8 cellular contexts compared by ENCODE assay signal in genomic region chr14:55160989-55161388, GRCh38. TPM values are rescaled to one million over a fixed set of nuclear protein-coding genes. Genes with fewer than 3 reads are reported as not detected.
DNase-seq lines count a peak whose midpoint lies in the region; ATAC-seq, FAIRE-seq and TF ChIP-seq lines count a peak whose summit lies in the region.

No MANE protein-coding gene starts in this region.

- no peaks in the 10 kb centered on the region for H3K9me3 Mint-ChIP-seq in activated CD4-positive, alpha-beta memory T cell treated with anti-CD3 and anti-CD28 coated beads for 36 hours

- no peak for ATAC-seq in GM19324 (IDR thresholded peaks at IDR 0.05; ENCODE audit: low FRiP score, unreplicated experiment)
- no peak for ATAC-seq in HG02610 (IDR thresholded peaks at IDR 0.05; ENCODE audit: unreplicated experiment)

- POLR2A ChIA-PET in RWPE1 (lab: Yijun Ruan, JAX; ENCODE audit: low non-redundant PET) = interaction anchor here (0.9 kb wide), 1 partner anchor 110 kb away, joined by 6 read pairs; the partner anchor contains the start of gene MAPK1IP1L
- POLR2A ChIA-PET in activated CD4-positive, alpha-beta memory T cell treated with anti-CD3 and anti-CD28 coated beads for 36 hours (lab: Charles Lee) = interaction anchor here (2.7 kb wide), 1 partner anchor 110 kb away, joined by 7 read pairs; the partner anchor contains the start of gene MAPK1IP1L

- H3K27ac ChIP-seq in RWPE1 (no peak overlapping the region), sigmoid colon (no peak overlapping the region)

- peaks cover 20% of the 10 kb centered on the region for H3K36me3 Mint-ChIP-seq in activated CD4-positive, alpha-beta memory T cell treated with anti-CD3 and anti-CD28 coated beads for 36 hours

- intact Hi-C loops in sigmoid colon (cut with DNase I) = loop anchor here (1.0 kb wide), 1 partner anchor 72 kb away; no protein-coding TSS in a partner anchor
- intact Hi-C loops in activated CD4-positive, alpha-beta memory T cell treated with anti-CD3 and anti-CD28 coated beads for 36 hours (cut with micrococcal nuclease) = loop anchor here (1.0 kb wide), 1 partner anchor 72 kb away; no protein-coding TSS in a partner anchor

- DNase-seq in Ammon's horn (ENCODE audit: low spot score) (peak; percentile 7), GM18507 (ENCODE audit: extremely low spot score, insufficient read length, low read depth) (no peak), RWPE1 (ENCODE audit: low spot score) (peak; percentile 48), foreskin fibroblast (peak in 1 of 2 donors; percentile 60), sigmoid colon (no peak)
- no peak for DNase-seq in activated CD4-positive, alpha-beta memory T cell treated with anti-CD3 and anti-CD28 coated beads for 36 hours

- H3K27ac Mint-ChIP-seq in activated CD4-positive, alpha-beta memory T cell treated with anti-CD3 and anti-CD28 coated beads for 36 hours = no peak overlapping the region

- TF ChIP-seq CTCF in RWPE1 (conservative IDR thresholded peaks at IDR 0.05; ENCODE audit: low read depth) = peak; percentile 64
- peak; percentile 27 for TF ChIP-seq CTCF in foreskin fibroblast (IDR thresholded peaks at IDR 0.05; ENCODE audit: low read depth, low read length)
- TF ChIP-seq CTCF in sigmoid colon (IDR thresholded peaks at IDR 0.05) = peak in 3 of 4 experiments; percentile 22 to 61 (median 54)

- H3K36me3 ChIP-seq in sigmoid colon = no peaks in the 10 kb centered on the region

- H3K4me1 ChIP-seq in sigmoid colon = no peaks in the 10 kb centered on the region

- no peaks in the 10 kb centered on the region for H3K9me3 ChIP-seq in sigmoid colon

- CTCF ChIA-PET in RWPE1 (lab: Yijun Ruan, JAX) = interaction anchor here (0.5 to 1.8 kb wide), 18 partner anchors 11 to 476 kb away, joined by 3 to 12 read pairs (median 4); no protein-coding TSS in a partner anchor
- CTCF ChIA-PET in activated CD4-positive, alpha-beta memory T cell treated with anti-CD3 and anti-CD28 coated beads for 36 hours (lab: Charles Lee) = interaction anchor here (0.5 to 4.9 kb wide), 21 partner anchors 8 to 274 kb away, joined by 3 to 81 read pairs (median 3); partner anchors contain the start of genes LGALS3, MAPK1IP1L, SOCS4 and WDHD1

- H3K27me3 ChIP-seq in sigmoid colon = no peaks in the 10 kb centered on the region

- peaks cover 11% of the 10 kb centered on the region for H3K4me1 Mint-ChIP-seq in activated CD4-positive, alpha-beta memory T cell treated with anti-CD3 and anti-CD28 coated beads for 36 hours (ENCODE audit: low read depth)

- no peak for TF ChIP-seq EP300 in sigmoid colon (IDR thresholded peaks at IDR 0.05)

- H3K4me3 ChIP-seq in foreskin fibroblast (ENCODE audit: low read depth in 1 of 2, low read length in 2 of 2) (no peak overlapping the region), sigmoid colon (no peak overlapping the region)

- TF ChIP-seq POLR2A in sigmoid colon (IDR thresholded peaks at IDR 0.05) = no peak

- no peak overlapping the region for H3K4me3 Mint-ChIP-seq in activated CD4-positive, alpha-beta memory T cell treated with anti-CD3 and anti-CD28 coated beads for 36 hours

- no peaks in the 10 kb centered on the region for H3K27me3 Mint-ChIP-seq in activated CD4-positive, alpha-beta memory T cell treated with anti-CD3 and anti-CD28 coated beads for 36 hours

- peak; percentile 76 for FAIRE-seq in GM18507 (lab: Jason Lieb, UNC)

RNA-seq across cellular contexts. Expression of gene DLGAP5, which starts 30.4 kb away (rescaled TPM):
- under 1 TPM in 3 of 4 donors, not detected in 1; 0.16 to 0.71 (median 0.41) TPM for total RNA-seq in sigmoid colon
- polyA plus RNA-seq in sigmoid colon = 10 to 100 TPM in 1 of 3 donors, 1 to 10 TPM in 2; 1.2 to 11.0 (median 3.0) TPM
- 10 to 100 TPM; 92.7 to 97.9 TPM for total RNA-seq in activated CD4-positive, alpha-beta memory T cell treated with anti-CD3 and anti-CD28 coated beads for 36 hours

RNA-seq across cellular contexts. Expression of gene LGALS3, which starts 31.9 kb away (rescaled TPM):
- total RNA-seq in sigmoid colon = 100 to 1,000 TPM; 235 to 249 (median 240) TPM
- 1,000 to 10,000 TPM; 1,713 to 4,129 (median 2,701) TPM for polyA plus RNA-seq in sigmoid colon
- total RNA-seq in activated CD4-positive, alpha-beta memory T cell treated with anti-CD3 and anti-CD28 coated beads for 36 hours = 10 to 100 TPM; 12.3 to 14.5 TPM

Comparison
In these comparisons a context has a peak if more than half of its experiments do, and no peak if none do; other contexts are left out.
1. DNase-seq: peak in Ammon's horn (single experiment) and RWPE1 (single experiment); none in GM18507 (single experiment), sigmoid colon (single experiment) and activated CD4-positive, alpha-beta memory T cell treated with anti-CD3 and anti-CD28 coated beads for 36 hours (single experiment).
2. RNA of gene DLGAP5, which starts 30.4 kb away (total RNA-seq): 92.7 to 97.9 TPM in activated CD4-positive, alpha-beta memory T cell treated with anti-CD3 and anti-CD28 coated beads for 36 hours; 0.16 to 0.71 TPM in sigmoid colon; every median in the first group is over 10 times any median in the second.
3. RNA of gene LGALS3, which starts 31.9 kb away (total RNA-seq): 235 to 249 TPM in sigmoid colon; 12.3 to 14.5 TPM in activated CD4-positive, alpha-beta memory T cell treated with anti-CD3 and anti-CD28 coated beads for 36 hours; every median in the first group is over 10 times any median in the second.
4. Peak in every context shown above with its lines, with median percentiles within 50 percentile points of each other: CTCF ChIP-seq.